ENCODE assay signal across 1 cellular context in the genomic region with DNA sequence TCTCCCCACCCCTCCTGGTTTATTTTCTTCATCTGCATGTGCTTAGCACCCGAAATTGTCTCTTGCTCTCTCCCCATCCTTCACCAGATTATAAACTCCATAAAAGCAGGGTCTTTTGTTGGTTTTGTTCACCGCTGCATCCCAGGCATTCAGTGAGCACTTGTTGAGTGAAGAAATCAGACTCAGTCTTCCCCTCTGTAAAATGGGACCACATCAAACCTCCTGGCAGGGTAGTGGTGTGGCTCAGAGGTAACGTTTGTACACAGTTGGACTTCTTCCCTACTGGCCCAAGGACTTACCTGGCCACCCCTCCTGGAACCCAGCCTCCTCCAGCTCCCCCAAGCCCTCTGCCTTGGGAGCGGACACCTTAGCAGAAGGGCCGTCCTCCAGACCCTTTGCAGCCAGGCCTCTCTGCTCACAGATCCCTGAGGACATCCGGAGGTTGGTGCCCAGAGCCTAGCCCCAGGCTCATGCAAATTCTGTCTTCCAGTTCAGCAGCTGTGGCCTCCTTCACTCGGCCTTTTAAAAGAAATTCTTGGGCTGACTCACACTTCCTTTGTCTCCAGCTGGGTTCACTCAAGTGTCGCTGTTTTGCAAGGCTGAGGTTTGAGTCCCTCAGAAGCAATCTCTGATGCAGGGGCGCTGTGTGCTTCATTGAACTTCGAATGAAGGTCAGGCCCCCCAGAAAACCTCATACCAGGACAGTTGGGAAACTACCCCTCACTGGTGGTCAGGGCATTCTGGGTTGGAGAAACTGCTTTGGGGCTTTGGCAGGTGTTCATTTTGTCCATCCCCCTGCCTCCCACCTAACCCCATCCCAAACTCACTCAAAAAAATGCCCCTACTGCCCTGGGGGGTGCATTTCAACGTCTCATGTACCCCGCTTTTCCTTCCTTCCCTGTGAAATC.
A peak's percentile ranks its signal among the peaks of the same experiment; 100 is the strongest.
TF ChIP-seq lines count a peak whose summit lies in the region.

No MANE protein-coding gene starts in this region.

TF ChIP-seq in GM12878, 131 proteins besides CTCF, POLR2A, EP300 and RAD21 (continued from another document and continues in another):
- TF ChIP-seq MEF2A (IDR thresholded peaks at IDR 0.05; ENCODE audit: insufficient read depth, low read depth, low read length) (peak; percentile 77), PAX5 (IDR thresholded peaks at IDR 0.05; ENCODE audit: borderline replicate concordance, low read depth, low read length) (peak; percentile 98), SUPT20H (IDR thresholded peaks at IDR 0.05; ENCODE audit: borderline replicate concordance, control insufficient read depth, low read depth, low read length) (no peak), RELA (IDR thresholded peaks at IDR 0.05; ENCODE audit: borderline replicate concordance, partially characterized antibody) (peak; percentile 45), BMI1 (IDR thresholded peaks at IDR 0.05; ENCODE audit: borderline replicate concordance) (0 out of 2 replicates have a peak, but pooled peaks have one; percentile 35), CBX5 (IDR thresholded peaks at IDR 0.05; ENCODE audit: low read depth) (0 out of 2 replicates have a peak, but pooled peaks have one; percentile 75), KLF5 (IDR thresholded peaks at IDR 0.05; ENCODE audit: partially characterized antibody) (no peak), MEF2B (IDR thresholded peaks at IDR 0.05; ENCODE audit: partially characterized antibody, poor library complexity, severe bottlenecking) (peak; percentile 69), TBL1XR1 (IDR thresholded peaks at IDR 0.05; ENCODE audit: low read depth, low read length) (peak; percentile 95), MTA2 (IDR thresholded peaks at IDR 0.05; ENCODE audit: low read depth) (peak; percentile 78), CREB1 (IDR thresholded peaks at IDR 0.05; ENCODE audit: low read depth) (peak; percentile 68), TAF1 (IDR thresholded peaks at IDR 0.05; ENCODE audit: borderline replicate concordance, low read depth, low read length) (0 out of 2 replicates have a peak, but pooled peaks have one; percentile 52), LARP7 (IDR thresholded peaks at IDR 0.05) (peak; percentile 16), BACH1 (IDR thresholded peaks at IDR 0.05; ENCODE audit: borderline replicate concordance) (peak; percentile 31; the same call in 1 of the 2 replicates), SIX5 (IDR thresholded peaks at IDR 0.05; ENCODE audit: low read depth, low read length, severe bottlenecking) (peak; percentile 16), SREBF2 (IDR thresholded peaks at IDR 0.05; ENCODE audit: low read length) (no peak), IRF4 (IDR thresholded peaks at IDR 0.05; ENCODE audit: low read depth, low read length) (peak; percentile 87), SMAD5 (IDR thresholded peaks at IDR 0.05; ENCODE audit: low read depth) (no peak), IKZF2 (IDR thresholded peaks at IDR 0.05) (peak; percentile 87 to 89), NR2F1 (conservative IDR thresholded peaks at IDR 0.05) (peak; percentile 94), POLR2AphosphoS5 (IDR thresholded peaks at IDR 0.05; ENCODE audit: low read length) (peak; percentile 76)
- TF ChIP-seq, protein P1, sequence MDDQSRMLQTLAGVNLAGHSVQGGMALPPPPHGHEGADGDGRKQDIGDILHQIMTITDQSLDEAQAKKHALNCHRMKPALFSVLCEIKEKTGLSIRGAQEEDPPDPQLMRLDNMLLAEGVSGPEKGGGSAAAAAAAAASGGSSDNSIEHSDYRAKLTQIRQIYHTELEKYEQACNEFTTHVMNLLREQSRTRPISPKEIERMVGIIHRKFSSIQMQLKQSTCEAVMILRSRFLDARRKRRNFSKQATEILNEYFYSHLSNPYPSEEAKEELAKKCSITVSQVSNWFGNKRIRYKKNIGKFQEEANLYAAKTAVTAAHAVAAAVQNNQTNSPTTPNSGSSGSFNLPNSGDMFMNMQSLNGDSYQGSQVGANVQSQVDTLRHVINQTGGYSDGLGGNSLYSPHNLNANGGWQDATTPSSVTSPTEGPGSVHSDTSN (IDR thresholded peaks at IDR 0.05; ENCODE audit: insufficient replicate concordance, low read depth, low read length): peak; percentile 90
- TF ChIP-seq, protein P2, sequence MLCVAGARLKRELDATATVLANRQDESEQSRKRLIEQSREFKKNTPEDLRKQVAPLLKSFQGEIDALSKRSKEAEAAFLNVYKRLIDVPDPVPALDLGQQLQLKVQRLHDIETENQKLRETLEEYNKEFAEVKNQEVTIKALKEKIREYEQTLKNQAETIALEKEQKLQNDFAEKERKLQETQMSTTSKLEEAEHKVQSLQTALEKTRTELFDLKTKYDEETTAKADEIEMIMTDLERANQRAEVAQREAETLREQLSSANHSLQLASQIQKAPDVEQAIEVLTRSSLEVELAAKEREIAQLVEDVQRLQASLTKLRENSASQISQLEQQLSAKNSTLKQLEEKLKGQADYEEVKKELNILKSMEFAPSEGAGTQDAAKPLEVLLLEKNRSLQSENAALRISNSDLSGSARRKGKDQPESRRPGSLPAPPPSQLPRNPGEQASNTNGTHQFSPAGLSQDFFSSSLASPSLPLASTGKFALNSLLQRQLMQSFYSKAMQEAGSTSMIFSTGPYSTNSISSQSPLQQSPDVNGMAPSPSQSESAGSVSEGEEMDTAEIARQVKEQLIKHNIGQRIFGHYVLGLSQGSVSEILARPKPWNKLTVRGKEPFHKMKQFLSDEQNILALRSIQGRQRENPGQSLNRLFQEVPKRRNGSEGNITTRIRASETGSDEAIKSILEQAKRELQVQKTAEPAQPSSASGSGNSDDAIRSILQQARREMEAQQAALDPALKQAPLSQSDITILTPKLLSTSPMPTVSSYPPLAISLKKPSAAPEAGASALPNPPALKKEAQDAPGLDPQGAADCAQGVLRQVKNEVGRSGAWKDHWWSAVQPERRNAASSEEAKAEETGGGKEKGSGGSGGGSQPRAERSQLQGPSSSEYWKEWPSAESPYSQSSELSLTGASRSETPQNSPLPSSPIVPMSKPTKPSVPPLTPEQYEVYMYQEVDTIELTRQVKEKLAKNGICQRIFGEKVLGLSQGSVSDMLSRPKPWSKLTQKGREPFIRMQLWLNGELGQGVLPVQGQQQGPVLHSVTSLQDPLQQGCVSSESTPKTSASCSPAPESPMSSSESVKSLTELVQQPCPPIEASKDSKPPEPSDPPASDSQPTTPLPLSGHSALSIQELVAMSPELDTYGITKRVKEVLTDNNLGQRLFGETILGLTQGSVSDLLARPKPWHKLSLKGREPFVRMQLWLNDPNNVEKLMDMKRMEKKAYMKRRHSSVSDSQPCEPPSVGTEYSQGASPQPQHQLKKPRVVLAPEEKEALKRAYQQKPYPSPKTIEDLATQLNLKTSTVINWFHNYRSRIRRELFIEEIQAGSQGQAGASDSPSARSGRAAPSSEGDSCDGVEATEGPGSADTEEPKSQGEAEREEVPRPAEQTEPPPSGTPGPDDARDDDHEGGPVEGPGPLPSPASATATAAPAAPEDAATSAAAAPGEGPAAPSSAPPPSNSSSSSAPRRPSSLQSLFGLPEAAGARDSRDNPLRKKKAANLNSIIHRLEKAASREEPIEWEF (IDR thresholded peaks at IDR 0.05; ENCODE audit: insufficient replicate concordance, low read depth, low read length): peak; percentile 87
- TF ChIP-seq, protein P3, sequence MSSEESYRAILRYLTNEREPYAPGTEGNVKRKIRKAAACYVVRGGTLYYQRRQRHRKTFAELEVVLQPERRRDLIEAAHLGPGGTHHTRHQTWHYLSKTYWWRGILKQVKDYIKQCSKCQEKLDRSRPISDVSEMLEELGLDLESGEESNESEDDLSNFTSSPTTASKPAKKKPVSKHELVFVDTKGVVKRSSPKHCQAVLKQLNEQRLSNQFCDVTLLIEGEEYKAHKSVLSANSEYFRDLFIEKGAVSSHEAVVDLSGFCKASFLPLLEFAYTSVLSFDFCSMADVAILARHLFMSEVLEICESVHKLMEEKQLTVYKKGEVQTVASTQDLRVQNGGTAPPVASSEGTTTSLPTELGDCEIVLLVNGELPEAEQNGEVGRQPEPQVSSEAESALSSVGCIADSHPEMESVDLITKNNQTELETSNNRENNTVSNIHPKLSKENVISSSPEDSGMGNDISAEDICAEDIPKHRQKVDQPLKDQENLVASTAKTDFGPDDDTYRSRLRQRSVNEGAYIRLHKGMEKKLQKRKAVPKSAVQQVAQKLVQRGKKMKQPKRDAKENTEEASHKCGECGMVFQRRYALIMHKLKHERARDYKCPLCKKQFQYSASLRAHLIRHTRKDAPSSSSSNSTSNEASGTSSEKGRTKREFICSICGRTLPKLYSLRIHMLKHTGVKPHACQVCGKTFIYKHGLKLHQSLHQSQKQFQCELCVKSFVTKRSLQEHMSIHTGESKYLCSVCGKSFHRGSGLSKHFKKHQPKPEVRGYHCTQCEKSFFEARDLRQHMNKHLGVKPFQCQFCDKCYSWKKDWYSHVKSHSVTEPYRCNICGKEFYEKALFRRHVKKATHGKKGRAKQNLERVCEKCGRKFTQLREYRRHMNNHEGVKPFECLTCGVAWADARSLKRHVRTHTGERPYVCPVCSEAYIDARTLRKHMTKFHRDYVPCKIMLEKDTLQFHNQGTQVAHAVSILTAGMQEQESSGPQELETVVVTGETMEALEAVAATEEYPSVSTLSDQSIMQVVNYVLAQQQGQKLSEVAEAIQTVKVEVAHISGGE (CRISPR knock-in tag; IDR thresholded peaks at IDR 0.05): no peak
- TF ChIP-seq, protein P4, sequence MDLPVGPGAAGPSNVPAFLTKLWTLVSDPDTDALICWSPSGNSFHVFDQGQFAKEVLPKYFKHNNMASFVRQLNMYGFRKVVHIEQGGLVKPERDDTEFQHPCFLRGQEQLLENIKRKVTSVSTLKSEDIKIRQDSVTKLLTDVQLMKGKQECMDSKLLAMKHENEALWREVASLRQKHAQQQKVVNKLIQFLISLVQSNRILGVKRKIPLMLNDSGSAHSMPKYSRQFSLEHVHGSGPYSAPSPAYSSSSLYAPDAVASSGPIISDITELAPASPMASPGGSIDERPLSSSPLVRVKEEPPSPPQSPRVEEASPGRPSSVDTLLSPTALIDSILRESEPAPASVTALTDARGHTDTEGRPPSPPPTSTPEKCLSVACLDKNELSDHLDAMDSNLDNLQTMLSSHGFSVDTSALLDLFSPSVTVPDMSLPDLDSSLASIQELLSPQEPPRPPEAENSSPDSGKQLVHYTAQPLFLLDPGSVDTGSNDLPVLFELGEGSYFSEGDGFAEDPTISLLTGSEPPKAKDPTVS (IDR thresholded peaks at IDR 0.05; ENCODE audit: low read depth, low read length): no peak
- TF ChIP-seq, protein P5, sequence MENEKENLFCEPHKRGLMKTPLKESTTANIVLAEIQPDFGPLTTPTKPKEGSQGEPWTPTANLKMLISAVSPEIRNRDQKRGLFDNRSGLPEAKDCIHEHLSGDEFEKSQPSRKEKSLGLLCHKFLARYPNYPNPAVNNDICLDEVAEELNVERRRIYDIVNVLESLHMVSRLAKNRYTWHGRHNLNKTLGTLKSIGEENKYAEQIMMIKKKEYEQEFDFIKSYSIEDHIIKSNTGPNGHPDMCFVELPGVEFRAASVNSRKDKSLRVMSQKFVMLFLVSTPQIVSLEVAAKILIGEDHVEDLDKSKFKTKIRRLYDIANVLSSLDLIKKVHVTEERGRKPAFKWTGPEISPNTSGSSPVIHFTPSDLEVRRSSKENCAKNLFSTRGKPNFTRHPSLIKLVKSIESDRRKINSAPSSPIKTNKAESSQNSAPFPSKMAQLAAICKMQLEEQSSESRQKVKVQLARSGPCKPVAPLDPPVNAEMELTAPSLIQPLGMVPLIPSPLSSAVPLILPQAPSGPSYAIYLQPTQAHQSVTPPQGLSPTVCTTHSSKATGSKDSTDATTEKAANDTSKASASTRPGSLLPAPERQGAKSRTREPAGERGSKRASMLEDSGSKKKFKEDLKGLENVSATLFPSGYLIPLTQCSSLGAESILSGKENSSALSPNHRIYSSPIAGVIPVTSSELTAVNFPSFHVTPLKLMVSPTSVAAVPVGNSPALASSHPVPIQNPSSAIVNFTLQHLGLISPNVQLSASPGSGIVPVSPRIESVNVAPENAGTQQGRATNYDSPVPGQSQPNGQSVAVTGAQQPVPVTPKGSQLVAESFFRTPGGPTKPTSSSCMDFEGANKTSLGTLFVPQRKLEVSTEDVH (IDR thresholded peaks at IDR 0.05; ENCODE audit: low read depth, partially characterized antibody): no peak
- TF ChIP-seq, protein P6, sequence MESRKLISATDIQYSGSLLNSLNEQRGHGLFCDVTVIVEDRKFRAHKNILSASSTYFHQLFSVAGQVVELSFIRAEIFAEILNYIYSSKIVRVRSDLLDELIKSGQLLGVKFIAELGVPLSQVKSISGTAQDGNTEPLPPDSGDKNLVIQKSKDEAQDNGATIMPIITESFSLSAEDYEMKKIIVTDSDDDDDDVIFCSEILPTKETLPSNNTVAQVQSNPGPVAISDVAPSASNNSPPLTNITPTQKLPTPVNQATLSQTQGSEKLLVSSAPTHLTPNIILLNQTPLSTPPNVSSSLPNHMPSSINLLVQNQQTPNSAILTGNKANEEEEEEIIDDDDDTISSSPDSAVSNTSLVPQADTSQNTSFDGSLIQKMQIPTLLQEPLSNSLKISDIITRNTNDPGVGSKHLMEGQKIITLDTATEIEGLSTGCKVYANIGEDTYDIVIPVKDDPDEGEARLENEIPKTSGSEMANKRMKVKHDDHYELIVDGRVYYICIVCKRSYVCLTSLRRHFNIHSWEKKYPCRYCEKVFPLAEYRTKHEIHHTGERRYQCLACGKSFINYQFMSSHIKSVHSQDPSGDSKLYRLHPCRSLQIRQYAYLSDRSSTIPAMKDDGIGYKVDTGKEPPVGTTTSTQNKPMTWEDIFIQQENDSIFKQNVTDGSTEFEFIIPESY (IDR thresholded peaks at IDR 0.05): no peak
- TF ChIP-seq, protein P7, sequence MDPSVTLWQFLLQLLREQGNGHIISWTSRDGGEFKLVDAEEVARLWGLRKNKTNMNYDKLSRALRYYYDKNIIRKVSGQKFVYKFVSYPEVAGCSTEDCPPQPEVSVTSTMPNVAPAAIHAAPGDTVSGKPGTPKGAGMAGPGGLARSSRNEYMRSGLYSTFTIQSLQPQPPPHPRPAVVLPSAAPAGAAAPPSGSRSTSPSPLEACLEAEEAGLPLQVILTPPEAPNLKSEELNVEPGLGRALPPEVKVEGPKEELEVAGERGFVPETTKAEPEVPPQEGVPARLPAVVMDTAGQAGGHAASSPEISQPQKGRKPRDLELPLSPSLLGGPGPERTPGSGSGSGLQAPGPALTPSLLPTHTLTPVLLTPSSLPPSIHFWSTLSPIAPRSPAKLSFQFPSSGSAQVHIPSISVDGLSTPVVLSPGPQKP (IDR thresholded peaks at IDR 0.05; ENCODE audit: low read depth, low read length): peak; percentile 47; the same call in 1 of the 2 replicates
- TF ChIP-seq, protein P8, sequence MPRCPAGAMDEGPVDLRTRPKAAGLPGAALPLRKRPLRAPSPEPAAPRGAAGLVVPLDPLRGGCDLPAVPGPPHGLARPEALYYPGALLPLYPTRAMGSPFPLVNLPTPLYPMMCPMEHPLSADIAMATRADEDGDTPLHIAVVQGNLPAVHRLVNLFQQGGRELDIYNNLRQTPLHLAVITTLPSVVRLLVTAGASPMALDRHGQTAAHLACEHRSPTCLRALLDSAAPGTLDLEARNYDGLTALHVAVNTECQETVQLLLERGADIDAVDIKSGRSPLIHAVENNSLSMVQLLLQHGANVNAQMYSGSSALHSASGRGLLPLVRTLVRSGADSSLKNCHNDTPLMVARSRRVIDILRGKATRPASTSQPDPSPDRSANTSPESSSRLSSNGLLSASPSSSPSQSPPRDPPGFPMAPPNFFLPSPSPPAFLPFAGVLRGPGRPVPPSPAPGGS (IDR thresholded peaks at IDR 0.05; ENCODE audit: borderline replicate concordance, insufficient read depth, low read depth, low read length, poor library complexity, severe bottlenecking): peak; percentile 81
